ENCODE assay signal across 8 cellular contexts in the genomic region with DNA sequence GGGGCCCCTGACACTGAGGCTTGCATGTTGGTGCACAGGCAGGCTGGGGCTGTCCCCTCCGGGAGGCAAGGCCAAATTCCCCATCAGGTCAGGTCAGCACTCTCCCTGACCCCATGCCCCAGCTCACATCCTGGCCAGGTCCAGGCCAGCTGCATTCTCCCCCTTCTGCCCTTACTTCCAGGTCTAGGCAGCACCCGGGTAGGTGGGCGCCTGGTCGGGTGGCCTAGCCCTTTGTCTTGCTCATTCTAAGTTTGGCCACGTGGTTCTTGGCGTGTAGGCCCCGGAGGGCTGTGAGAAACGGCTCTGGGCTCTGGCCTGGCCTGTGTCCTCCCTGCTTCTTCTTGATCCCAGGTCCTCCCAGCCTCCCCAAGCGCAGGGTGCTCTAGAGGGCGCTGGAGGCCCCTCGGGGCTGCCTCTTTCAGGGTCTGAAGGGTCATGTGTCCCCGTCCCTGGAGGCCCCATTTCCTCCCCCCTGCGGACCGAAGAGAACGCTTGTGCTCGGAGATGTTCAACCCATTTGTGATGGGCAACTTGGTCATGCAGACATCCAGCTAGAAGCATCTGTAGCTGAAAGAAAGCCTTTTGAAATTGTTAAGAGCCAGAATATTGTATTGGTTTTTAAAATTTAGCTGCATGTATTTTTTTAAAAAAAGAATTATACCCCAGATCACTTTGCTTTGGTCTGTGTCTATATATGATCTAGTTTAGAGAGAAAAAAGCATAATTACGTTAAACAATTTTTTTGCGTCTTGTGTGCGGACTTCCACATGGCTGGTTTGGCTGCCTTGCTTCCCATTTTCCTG. TPM values are rescaled to one million over a fixed set of nuclear protein-coding genes. Genes with fewer than 3 reads are reported as not detected.
DNase-seq lines count a peak whose midpoint lies in the region; ATAC-seq and TF ChIP-seq lines count a peak whose summit lies in the region.

No MANE protein-coding gene starts in this region.

- intact Hi-C loops in gastrocnemius medialis (cut with DNase I; ENCODE audit: low total_unique reads): loop anchor here (2.0 kb wide), 2 partner anchors 27 to 79 kb away; no protein-coding TSS in a partner anchor

- TF ChIP-seq POLR2A in gastroesophageal sphincter (IDR thresholded peaks at IDR 0.05) (no peak), gastrocnemius medialis (IDR thresholded peaks at IDR 0.05) (no peak)

- peaks cover 6% of the 10 kb centered on the region for H3K36me3 ChIP-seq in SJSA1
- H3K36me3 ChIP-seq in gastroesophageal sphincter: no peaks in the 10 kb centered on the region
- H3K36me3 ChIP-seq in gastrocnemius medialis: no peaks in the 10 kb centered on the region

- H3K27me3 Mint-ChIP-seq in activated T-cell treated with anti-CD3 and anti-CD28 coated beads, Interleukin-2, amount 50 U/mL, for 4 hours (ENCODE audit: low read depth): peaks cover 74% of the 10 kb centered on the region

- no peaks in the 10 kb centered on the region for H3K9me3 Mint-ChIP-seq in activated T-cell treated with anti-CD3 and anti-CD28 coated beads, Interleukin-2, amount 50 U/mL, for 4 hours

- WGBS in gastroesophageal sphincter (ENCODE audit: low coverage in 1 of 2), 2 donors: 35 to 60% methylated on average over 3 to 6 of the region's 19 CpGs

- in situ Hi-C loops in gastrocnemius medialis (cut with MboI; ENCODE audit: low sequenced_read_pairs in 4 of 4): no loop called here

- H3K27me3 ChIP-seq in SJSA1 (replicated peaks): no peaks in the 10 kb centered on the region
- no peaks in the 10 kb centered on the region for H3K27me3 ChIP-seq in gastroesophageal sphincter
- no peaks in the 10 kb centered on the region for H3K27me3 ChIP-seq in gastrocnemius medialis

- H3K4me1 Mint-ChIP-seq in activated T-cell treated with anti-CD3 and anti-CD28 coated beads, Interleukin-2, amount 50 U/mL, for 4 hours (ENCODE audit: low read depth): peaks cover 18% of the 10 kb centered on the region

- H3K9me3 ChIP-seq in SJSA1 (replicated peaks) (no peaks in the 10 kb centered on the region), gastroesophageal sphincter (no peaks in the 10 kb centered on the region), gastrocnemius medialis (no peaks in the 10 kb centered on the region)

- ATAC-seq in gastroesophageal sphincter: no peak
- no peak for ATAC-seq in gastrocnemius medialis
- ATAC-seq in activated T-cell treated with anti-CD3 and anti-CD28 coated beads, Interleukin-2, amount 50 U/mL, for 4 hours: no peak
- ATAC-seq in HG03097 (IDR thresholded peaks at IDR 0.05; ENCODE audit: low FRiP score, unreplicated experiment): no peak

- H3K4me1 ChIP-seq in SJSA1 (replicated peaks) (peaks cover 67% of the 10 kb centered on the region), gastroesophageal sphincter (peaks cover 18 to 77% (median 50%) of the 10 kb centered on the region in 3 donors), gastrocnemius medialis (peaks cover 57 to 74% of the 10 kb centered on the region in 2 donors)

- H3K4me3 Mint-ChIP-seq in activated T-cell treated with anti-CD3 and anti-CD28 coated beads, Interleukin-2, amount 50 U/mL, for 4 hours: no peak overlapping the region

- peak; percentile 53 for DNase-seq in NCI-H82 (lab: John Stamatoyannopoulos, UW)
- DNase-seq in NCI-H82 treated with DMSO at 0.1 percent for 48 hours (lab: John Stamatoyannopoulos, UW; ENCODE audit: unreplicated experiment): no peak
- DNase-seq in SJSA1 (ENCODE audit: low read depth in 1 of 2, low spot score in 2 of 2): peak; percentile 91 to 93
- DNase-seq in gastrocnemius medialis: peak in 1 of 2 donors; percentile 54
- no peak for DNase-seq in activated T-cell treated with anti-CD3 and anti-CD28 coated beads, Interleukin-2, amount 50 U/mL, for 4 hours
- DNase-seq in RPMI8226: no peak

- TF ChIP-seq CTCF in gastroesophageal sphincter (IDR thresholded peaks at IDR 0.05) (peak in 2 of 4 experiments; percentile 30 to 54), gastrocnemius medialis (IDR thresholded peaks at IDR 0.05 in 4 of 5, conservative IDR thresholded peaks at IDR 0.05 in 1 of 5) (peak in 1 of 5 experiments; percentile 39)

- H3K27ac ChIP-seq in SJSA1 (peak overlapping the region; percentile 80), gastroesophageal sphincter (peak overlapping the region; percentile 96 to 100 (median 98)), gastrocnemius medialis (peak overlapping the region; percentile 98 to 99 (median 99))

- H3K4me3 ChIP-seq in SJSA1 (peak overlapping the region; percentile 11), gastroesophageal sphincter (peak overlapping the region in 1 of 2 donors; percentile 70), gastrocnemius medialis (peak overlapping the region in 1 of 4 donors; percentile 28)

- H3K36me3 Mint-ChIP-seq in activated T-cell treated with anti-CD3 and anti-CD28 coated beads, Interleukin-2, amount 50 U/mL, for 4 hours (ENCODE audit: insufficient read depth): no peaks in the 10 kb centered on the region

- TF ChIP-seq EP300 in gastroesophageal sphincter (IDR thresholded peaks at IDR 0.05): no peak

RNA-seq across cellular contexts. Expression of gene BAHCC1, which starts 6.7 kb away (rescaled TPM):
- 5.7 and 6.6 TPM in 2 replicates for total RNA-seq in SJSA1 (2014; rRNA removed; shearing (Covaris generic))
- total RNA-seq in gastroesophageal sphincter (10 to 100 TPM; 17.5 to 34.3 (median 19.5) TPM), gastrocnemius medialis (1 to 10 TPM; 2.5 to 8.4 (median 5.8) TPM)
- under 1 TPM; 0.08 to 0.19 (median 0.08) TPM for total RNA-seq in activated T-cell treated with anti-CD3 and anti-CD28 coated beads, Interleukin-2, amount 50 U/mL, for 4 hours

Comparison
In these comparisons a context has a peak if more than half of its experiments do, and no peak if none do; other contexts are left out.
1. DNase-seq: peak in NCI-H82 (single experiment) and SJSA1 (2 of 2); none in NCI-H82 treated with DMSO at 0.1 percent for 48 hours (single experiment), activated T-cell treated with anti-CD3 and anti-CD28 coated beads, Interleukin-2, amount 50 U/mL, for 4 hours (single experiment) and RPMI8226 (single experiment).
2. Peak in every context shown above with its lines, with median percentiles within 50 percentile points of each other: H3K27ac ChIP-seq.